In genomic region chr18:37368110-37368812, GRCh38 we compare ENCODE assay signal across 18 cellular contexts.
"Had no signal": no experiment of that assay in that cellular context is flagged by ENCODE, and none has a peak within 500 bp of the region (broad histone marks: within the 10 kb centered on the region; RNA-seq: fewer than 3 reads in every experiment).

No MANE protein-coding gene starts in this region.

- H3K4me1 Mint-ChIP-seq: activated CD4-positive, alpha-beta memory T cell treated with anti-CD3 and anti-CD28 coated beads, Interleukin-2, amount 10 ng/mL, durations not matched to agents 7 days and 5 days; activated naive CD8-positive, alpha-beta T cell treated with anti-CD3 and anti-CD28 coated beads, Interleukin-2, amount 50 U/mL, for 24 hours; immature natural killer cell had no signal

- H3K27ac Mint-ChIP-seq: activated CD4-positive, alpha-beta memory T cell treated with anti-CD3 and anti-CD28 coated beads, Interleukin-2, amount 10 ng/mL, durations not matched to agents 7 days and 5 days; activated naive CD8-positive, alpha-beta T cell treated with anti-CD3 and anti-CD28 coated beads, Interleukin-2, amount 50 U/mL, for 24 hours; activated T-cell treated with anti-CD3 and anti-CD28 coated beads, Interleukin-2, amount 50 U/mL, for 72 hours; immature natural killer cell; naive thymus-derived CD4-positive, alpha-beta T cell; stimulated activated naive CD8-positive, alpha-beta T cell treated with anti-CD3 and anti-CD28 coated beads, Interleukin-15, Interleukin-2, amounts not matched to agents 100 ng/mL and 50 ng/mL, for 24 hours; T-helper 1 cell treated with Interleukin-12 subunit alpha and Interleukin-12 subunit beta and Interleukin-4 antibody, amounts not matched to agents 30 μg/mL and 1 μg/mL, for 36 hours had no signal

- H3K9me3 Mint-ChIP-seq: activated CD4-positive, alpha-beta memory T cell treated with anti-CD3 and anti-CD28 coated beads, Interleukin-2, amount 10 ng/mL, durations not matched to agents 7 days and 5 days; activated naive CD8-positive, alpha-beta T cell treated with anti-CD3 and anti-CD28 coated beads, Interleukin-2, amount 50 U/mL, for 24 hours; activated T-cell treated with anti-CD3 and anti-CD28 coated beads, Interleukin-2, amount 50 U/mL, for 72 hours; immature natural killer cell; stimulated activated naive CD8-positive, alpha-beta T cell treated with anti-CD3 and anti-CD28 coated beads, Interleukin-15, Interleukin-2, amounts not matched to agents 100 ng/mL and 50 ng/mL, for 24 hours; T-helper 1 cell treated with Interleukin-12 subunit alpha and Interleukin-12 subunit beta and Interleukin-4 antibody, amounts not matched to agents 30 μg/mL and 1 μg/mL, for 36 hours had no signal

- H3K27me3 Mint-ChIP-seq: activated CD4-positive, alpha-beta memory T cell treated with anti-CD3 and anti-CD28 coated beads, Interleukin-2, amount 10 ng/mL, durations not matched to agents 7 days and 5 days; stimulated activated naive CD8-positive, alpha-beta T cell treated with anti-CD3 and anti-CD28 coated beads, Interleukin-15, Interleukin-2, amounts not matched to agents 100 ng/mL and 50 ng/mL, for 24 hours had no signal

- H3K4me1 ChIP-seq: left lung, psoas muscle had no signal

- ATAC-seq: activated naive CD8-positive, alpha-beta T cell treated with anti-CD3 and anti-CD28 coated beads, Interleukin-2, amount 50 U/mL, for 24 hours; activated T-cell treated with anti-CD3 and anti-CD28 coated beads, Interleukin-2, amount 50 U/mL, for 72 hours; left lung; naive thymus-derived CD4-positive, alpha-beta T cell; psoas muscle; upper lobe of right lung had no signal

- H3K27me3 ChIP-seq: ovary, right atrium auricular region, thyroid gland, upper lobe of right lung had no signal

- H3K27ac ChIP-seq: left lung, ovary, psoas muscle, right atrium auricular region, thyroid gland, upper lobe of right lung had no signal

- H3K36me3 Mint-ChIP-seq: immature natural killer cell; naive thymus-derived CD4-positive, alpha-beta T cell had no signal

- DNase-seq: activated CD4-positive, alpha-beta memory T cell treated with anti-CD3 and anti-CD28 coated beads, Interleukin-2, amount 10 ng/mL, durations not matched to agents 7 days and 5 days; activated CD4-positive, alpha-beta T cell treated with anti-CD3 and anti-CD28 coated beads for 48 hours; activated CD4-positive, CD25-positive, alpha-beta regulatory T cell; activated effector memory CD4-positive, alpha-beta T cell treated with Interleukin-2 at 50 U/mL for 16 hours; activated naive CD4-positive, alpha-beta T cell treated with anti-CD3 and anti-CD28 coated beads, Interleukin-2, amount 50 U/mL, for 16 hours; activated naive CD8-positive, alpha-beta T cell treated with anti-CD3 and anti-CD28 coated beads, Interleukin-2, amount 50 U/mL, for 24 hours; activated T-cell treated with anti-CD3 and anti-CD28 coated beads, Interleukin-2, amount 50 U/mL, for 72 hours; immature natural killer cell; naive thymus-derived CD4-positive, alpha-beta T cell; ovary; psoas muscle; stimulated activated CD4-positive, alpha-beta T cell treated with anti-CD3 and anti-CD28 coated beads, Interleukin-4, amount 100 ng/mL, for 4 hours; thyroid gland; upper lobe of right lung had no signal

- H3K4me3 Mint-ChIP-seq: activated CD4-positive, alpha-beta memory T cell treated with anti-CD3 and anti-CD28 coated beads, Interleukin-2, amount 10 ng/mL, durations not matched to agents 7 days and 5 days; activated naive CD8-positive, alpha-beta T cell treated with anti-CD3 and anti-CD28 coated beads, Interleukin-2, amount 50 U/mL, for 24 hours; activated T-cell treated with anti-CD3 and anti-CD28 coated beads, Interleukin-2, amount 50 U/mL, for 72 hours; immature natural killer cell; naive thymus-derived CD4-positive, alpha-beta T cell; stimulated activated naive CD8-positive, alpha-beta T cell treated with anti-CD3 and anti-CD28 coated beads, Interleukin-15, Interleukin-2, amounts not matched to agents 100 ng/mL and 50 ng/mL, for 24 hours; T-helper 1 cell treated with Interleukin-12 subunit alpha and Interleukin-12 subunit beta and Interleukin-4 antibody, amounts not matched to agents 30 μg/mL and 1 μg/mL, for 36 hours had no signal
